Comparison of ENCODE assay signal across 19 cellular contexts in genomic region chr5:95800553-95800952, GRCh38.
"Had no signal": no experiment of that assay in that cellular context is flagged by ENCODE, and none has a peak within 500 bp of the region (broad histone marks: within the 10 kb centered on the region; RNA-seq: fewer than 3 reads in every experiment).

No MANE protein-coding gene starts in this region.

- DNase-seq: colonic mucosa; effector CD8-positive, alpha-beta T cell; erythroblast; hypothalamus; immature natural killer cell; naive thymus-derived CD8-positive, alpha-beta T cell; occipital lobe; pancreas; right lobe of liver; small intestine; stimulated activated CD4-positive, alpha-beta T cell treated with anti-CD3 and anti-CD28 coated beads, Interleukin-15, amount 100 ng/mL, for 24 hours; stimulated activated CD4-positive, alpha-beta T cell treated with anti-CD3 and anti-CD28 coated beads, Interleukin-2, amount 100 ng/mL, for 48 hours; stimulated activated naive CD4-positive, alpha-beta T cell; stimulated activated naive CD8-positive, alpha-beta T cell treated with anti-CD3 and anti-CD28 coated beads, Interleukin-15, amount 100 ng/mL, for 72 hours; thyroid gland had no signal

- H3K27me3 Mint-ChIP-seq: central memory CD8-positive, alpha-beta T cell; dendritic cell treated with granulocyte-macrophage colony-stimulating factor and Interleukin-4, amounts not matched to agents 40 ng/mL and 50 ng/mL, for 4 days; naive thymus-derived CD8-positive, alpha-beta T cell; stimulated activated naive CD8-positive, alpha-beta T cell treated with anti-CD3 and anti-CD28 coated beads, Interleukin-15, amount 100 ng/mL, for 72 hours; type B pancreatic cell had no signal

- H3K4me3 ChIP-seq: colonic mucosa, pancreas, right lobe of liver, thyroid gland had no signal

- H3K4me1 Mint-ChIP-seq: central memory CD8-positive, alpha-beta T cell; stimulated activated naive CD8-positive, alpha-beta T cell treated with anti-CD3 and anti-CD28 coated beads, Interleukin-15, amount 100 ng/mL, for 72 hours had no signal

- ATAC-seq: naive thymus-derived CD8-positive, alpha-beta T cell; pancreas; stimulated activated naive CD8-positive, alpha-beta T cell treated with anti-CD3 and anti-CD28 coated beads, Interleukin-15, amount 100 ng/mL, for 72 hours had no signal

- H3K4me3 Mint-ChIP-seq: central memory CD8-positive, alpha-beta T cell; dendritic cell treated with granulocyte-macrophage colony-stimulating factor and Interleukin-4, amounts not matched to agents 40 ng/mL and 50 ng/mL, for 4 days; immature natural killer cell; naive thymus-derived CD8-positive, alpha-beta T cell; stimulated activated naive CD8-positive, alpha-beta T cell treated with anti-CD3 and anti-CD28 coated beads, Interleukin-15, amount 100 ng/mL, for 72 hours; type B pancreatic cell had no signal

- H3K27ac Mint-ChIP-seq: dendritic cell treated with granulocyte-macrophage colony-stimulating factor and Interleukin-4, amounts not matched to agents 40 ng/mL and 50 ng/mL, for 4 days; type B pancreatic cell had no signal

- FAIRE-seq: frontal cortex, pancreas, small intestine had no signal

- H3K9me3 Mint-ChIP-seq: central memory CD8-positive, alpha-beta T cell; immature natural killer cell; stimulated activated naive CD8-positive, alpha-beta T cell treated with anti-CD3 and anti-CD28 coated beads, Interleukin-15, amount 100 ng/mL, for 72 hours had no signal

- H3K27ac ChIP-seq: colonic mucosa, pancreas, thyroid gland had no signal

- H3K36me3 ChIP-seq: colonic mucosa, pancreas, right lobe of liver, thyroid gland had no signal

- H3K4me1 ChIP-seq: colonic mucosa, thyroid gland had no signal

- H3K27me3 ChIP-seq: colonic mucosa, pancreas, right lobe of liver, thyroid gland had no signal

- H3K9me3 ChIP-seq: colonic mucosa, pancreas, right lobe of liver, thyroid gland had no signal
